In genomic region chr14:32542507-32542906, GRCh38 we compare ENCODE assay signal across 21 cellular contexts.
DNase-seq lines count a peak whose midpoint lies in the region; ATAC-seq, FAIRE-seq and TF ChIP-seq lines count a peak whose summit lies in the region.
"Had no signal": no experiment of that assay in that cellular context is flagged by ENCODE, and none has a peak within 500 bp of the region (broad histone marks: within the 10 kb centered on the region; RNA-seq: fewer than 3 reads in every experiment).

No MANE protein-coding gene starts in this region.

- ATAC-seq in HG02763 (IDR thresholded peaks at IDR 0.05; ENCODE audit: unreplicated experiment), result no peak
- ATAC-seq: gastroesophageal sphincter had no signal

- DNase-seq in SK-MEL-5 (ENCODE audit: low read depth, low spot score), result peak; percentile 21
- DNase-seq in left ventricle myocardium inferior, result no peak
- peak; percentile 18 for DNase-seq in small intestine
- DNase-seq in epidermal melanocyte (ENCODE audit: insufficient read length, low spot score), result no peak
- no peak for DNase-seq in activated CD8-positive, alpha-beta memory T cell treated with anti-CD3 and anti-CD28 coated beads, Interleukin-2, amount 50 U/mL, for 4 hours
- DNase-seq: activated CD4-positive, alpha-beta T cell treated with anti-CD3 and anti-CD28 coated beads for 48 hours; CD4-positive, alpha-beta memory T cell; DMS53; GF-D8; NCI-H1694; NCI-H226; NCI-H774; posterior cingulate gyrus; T-helper 2 cell had no signal

- intact Hi-C loops in left ventricle myocardium inferior (cut with micrococcal nuclease), result no loop called here

- in situ Hi-C loops in SK-MEL-5 (cut with HindIII; ENCODE audit: low pct_unique_long_range_greater_than_20kb, low sequenced_read_pairs), result no loop called here

- POLR2A ChIA-PET in HEK293 (lab: Yijun Ruan, JAX), result no interaction called here

- H3K4me3 ChIP-seq in HEK293 (ENCODE audit: low read depth, low read length) (no peak overlapping the region), left ventricle myocardium inferior (no peak overlapping the region), small intestine (ENCODE audit: low read depth in 1 of 2, low read length in 2 of 2) (no peak overlapping the region)
- H3K4me3 ChIP-seq: gastroesophageal sphincter, vagina had no signal

- FAIRE-seq in small intestine (lab: Jason Lieb, UNC), result no peak
- FAIRE-seq: astrocyte, HTR-8/SVneo had no signal

- H3K36me3 ChIP-seq in HEK293 (ENCODE audit: control insufficient read depth in 2 of 2, insufficient read depth in 1 of 2, low read length in 2 of 2) (no peaks in the 10 kb centered on the region), left ventricle myocardium inferior (peaks cover 14% of the 10 kb centered on the region), small intestine (ENCODE audit: control insufficient read depth in 2 of 2, insufficient read depth in 2 of 2, low read length in 2 of 2) (no peaks in the 10 kb centered on the region)
- H3K36me3 ChIP-seq: vagina had no signal

- H3K27me3 ChIP-seq in left ventricle myocardium inferior (ENCODE audit: low read depth) (no peaks in the 10 kb centered on the region), small intestine (ENCODE audit: control insufficient read depth in 2 of 2, insufficient read depth in 2 of 2, low read length in 2 of 2) (no peaks in the 10 kb centered on the region)
- H3K27me3 ChIP-seq: gastroesophageal sphincter, vagina had no signal

- CTCF ChIA-PET in HEK293 (lab: Yijun Ruan, JAX), result interaction anchor here (0.7 to 1.2 kb wide), 3 partner anchors 18 to 1250 kb away, joined by 3 read pairs; no protein-coding TSS in a partner anchor

- H3K9me3 ChIP-seq in HEK293 (ENCODE audit: control insufficient read depth, insufficient read depth, low read depth, low read length), result no peaks in the 10 kb centered on the region
- H3K9me3 ChIP-seq in left ventricle myocardium inferior (replicated peaks), result no peaks in the 10 kb centered on the region
- no peaks in the 10 kb centered on the region for H3K9me3 ChIP-seq in small intestine (ENCODE audit: control insufficient read depth, low read depth)
- H3K9me3 ChIP-seq: gastroesophageal sphincter, vagina had no signal

- TF ChIP-seq CTCF in HEK293 (tag by site-specific recombination; IDR thresholded peaks at IDR 0.05) (no peak), left ventricle myocardium inferior (IDR thresholded peaks at IDR 0.05; ENCODE audit: borderline replicate concordance) (no peak)

- WGBS in small intestine, 3 donors, result 19 to 38% (median 27%) methylated on average over 3 of the region's 3 CpGs

- H3K4me1 ChIP-seq in HEK293 (ENCODE audit: control insufficient read depth, insufficient read depth, low read length) (no peaks in the 10 kb centered on the region), left ventricle myocardium inferior (peaks cover 73% of the 10 kb centered on the region), small intestine (ENCODE audit: control insufficient read depth in 2 of 2, insufficient read depth in 1 of 2, low read depth in 1 of 2, low read length in 1 of 2) (peaks cover 0 to 2% of the 10 kb centered on the region in 2 donors)
- H3K4me1 ChIP-seq: gastroesophageal sphincter, vagina had no signal

- H3K27ac ChIP-seq in HEK293 (ENCODE audit: extremely low read depth, low read depth, low read length), result no peak overlapping the region
- H3K27ac ChIP-seq in left ventricle myocardium inferior (replicated peaks), result peak overlapping the region; percentile 22
- no peak overlapping the region for H3K27ac ChIP-seq in small intestine (ENCODE audit: low read depth in 1 of 2, low read length in 1 of 2)
- H3K27ac ChIP-seq: gastroesophageal sphincter, KMS-11, vagina had no signal

TF ChIP-seq in HEK293, 187 proteins besides CTCF, POLR2A, EP300 and RAD21:
- no peak for TF ChIP-seq ZNF18 (tag by site-specific recombination; IDR thresholded peaks at IDR 0.05)
- TF ChIP-seq ATF2 (tag by site-specific recombination; IDR thresholded peaks at IDR 0.05; ENCODE audit: low read depth), result peak; percentile 64

Comparison
In these comparisons a context has a peak if more than half of its experiments do, and no peak if none do; other contexts are left out.
1. DNase-seq: peak in SK-MEL-5 (single experiment) and small intestine (single experiment); none in left ventricle myocardium inferior (single experiment), epidermal melanocyte (single experiment) and activated CD8-positive, alpha-beta memory T cell treated with anti-CD3 and anti-CD28 coated beads, Interleukin-2, amount 50 U/mL, for 4 hours (single experiment).